27 cellular contexts compared by ENCODE assay signal in genomic region chr16:79312502-79312901, GRCh38.
"Had no signal": no experiment of that assay in that cellular context is flagged by ENCODE, and none has a peak within 500 bp of the region (broad histone marks: within the 10 kb centered on the region; RNA-seq: fewer than 3 reads in every experiment).

No MANE protein-coding gene starts in this region.

- H3K27ac ChIP-seq: adrenal gland, body of pancreas, Peyer's patch, RWPE1, SJCRH30 had no signal

- H3K4me1 ChIP-seq: adrenal gland, body of pancreas, Peyer's patch, SJCRH30 had no signal

- DNase-seq: activated CD4-positive, alpha-beta T cell treated with anti-CD3 and anti-CD28 coated beads, Interleukin-2, amount 10 ng/mL, durations not matched to agents 24 days and 14 days; activated CD4-positive, alpha-beta T cell treated with anti-CD3 and anti-CD28 coated beads, Interleukin-2, amount 50 U/mL, for 48 hours; activated CD4-positive, CD25-positive, alpha-beta regulatory T cell treated with anti-CD3 and anti-CD28 coated beads, Interleukin-2, amount 50 U/mL, for 72 hours; activated CD8-positive, alpha-beta memory T cell treated with anti-CD3 and anti-CD28 coated beads, Interleukin-2, amount 50 U/mL, for 4 hours; activated naive CD4-positive, alpha-beta T cell treated with anti-CD3 and anti-CD28 coated beads, Interleukin-2, amount 50 U/mL, for 16 hours; activated naive CD8-positive, alpha-beta T cell treated with anti-CD3 and anti-CD28 coated beads, Interleukin-2, amount 10 ng/mL, durations not matched to agents 7 days and 5 days; activated T-cell treated with anti-CD3 and anti-CD28 coated beads, Interleukin-2, amount 50 U/mL, for 72 hours; adrenal gland; aorta; body of pancreas; central memory CD4-positive, alpha-beta T cell; Kasumi-1; KBM-7; NCI-H1105 treated with DMSO at 0.1 percent for 48 hours; NCI-H1436 treated with DMSO at 0.1 percent for 48 hours; NCI-H187; NCI-H2081; NCI-H446; NCI-H524; Peyer's patch; Right ventricle myocardium superior; SJCRH30; SW 1271 had no signal

- H3K36me3 ChIP-seq: adrenal gland, Peyer's patch, SJCRH30 had no signal

- H3K9me3 ChIP-seq: adrenal gland, body of pancreas, Peyer's patch, SJCRH30 had no signal

- H3K9me3 Mint-ChIP-seq: activated naive CD8-positive, alpha-beta T cell treated with anti-CD3 and anti-CD28 coated beads, Interleukin-2, amount 10 ng/mL, durations not matched to agents 7 days and 5 days; WTC11 had no signal

- ATAC-seq: activated T-cell treated with anti-CD3 and anti-CD28 coated beads, Interleukin-2, amount 50 U/mL, for 72 hours; body of pancreas; SK-N-SH treated with all-trans-retinoic acid at 6 μM for 48 hours; WTC11 had no signal

- H3K27me3 ChIP-seq: adrenal gland, body of pancreas, Peyer's patch, SJCRH30 had no signal

- FAIRE-seq: bronchial epithelial cell had no signal

- H3K4me1 Mint-ChIP-seq: activated naive CD8-positive, alpha-beta T cell treated with anti-CD3 and anti-CD28 coated beads, Interleukin-2, amount 10 ng/mL, durations not matched to agents 7 days and 5 days had no signal

- H3K36me3 Mint-ChIP-seq: activated naive CD8-positive, alpha-beta T cell treated with anti-CD3 and anti-CD28 coated beads, Interleukin-2, amount 10 ng/mL, durations not matched to agents 7 days and 5 days; WTC11 had no signal

- H3K4me3 Mint-ChIP-seq: activated CD4-positive, alpha-beta T cell treated with anti-CD3 and anti-CD28 coated beads, Interleukin-2, amount 10 ng/mL, durations not matched to agents 24 days and 14 days; activated naive CD8-positive, alpha-beta T cell treated with anti-CD3 and anti-CD28 coated beads, Interleukin-2, amount 10 ng/mL, durations not matched to agents 7 days and 5 days; WTC11 had no signal

- H3K4me3 ChIP-seq: adrenal gland, body of pancreas, Peyer's patch, SJCRH30 had no signal

- H3K27ac Mint-ChIP-seq: activated CD4-positive, alpha-beta T cell treated with anti-CD3 and anti-CD28 coated beads, Interleukin-2, amount 10 ng/mL, durations not matched to agents 24 days and 14 days; activated naive CD8-positive, alpha-beta T cell treated with anti-CD3 and anti-CD28 coated beads, Interleukin-2, amount 10 ng/mL, durations not matched to agents 7 days and 5 days; activated T-cell treated with anti-CD3 and anti-CD28 coated beads, Interleukin-2, amount 50 U/mL, for 72 hours; WTC11 had no signal
